In genomic region chr15:42836251-42836650, GRCh38 we compare ENCODE assay signal across 24 cellular contexts.
DNase-seq lines count a peak whose midpoint lies in the region; ATAC-seq, FAIRE-seq and TF ChIP-seq lines count a peak whose summit lies in the region.
"Had no signal": no experiment of that assay in that cellular context is flagged by ENCODE, and none has a peak within 500 bp of the region (broad histone marks: within the 10 kb centered on the region; RNA-seq: fewer than 3 reads in every experiment).

No MANE protein-coding gene starts in this region.

- no peak overlapping the region for H3K27ac ChIP-seq in testis
- H3K27ac ChIP-seq: 22Rv1; BLaER1 treated with 17β-estradiol and CSF1 and Interleukin-3, amounts not matched to agents 10 nM and 100 nM had no signal

- DNase-seq in DMS 273 (lab: John Stamatoyannopoulos, UW; ENCODE audit: unreplicated experiment) (peak; percentile 1), DMS 273 treated with DMSO at 0.1 percent for 48 hours (lab: John Stamatoyannopoulos, UW) (no peak), NCI-H82 treated with DMSO at 0.1 percent for 48 hours (lab: John Stamatoyannopoulos, UW; ENCODE audit: unreplicated experiment) (peak; percentile 26), fibroblast of mammary gland (ENCODE audit: low read depth) (peak; percentile 7), nephron progenitor cell (no peak), GM12891 (ENCODE audit: insufficient read length, low spot score) (no peak), testis (no peak)
- DNase-seq: ACHN; Caco-2; CD4-positive, alpha-beta memory T cell; GDM1; NCI-H187; NCI-H345; NCI-H774; OCI-M1 had no signal

- FAIRE-seq in GM12891 (lab: Jason Lieb, UNC), result no peak
- FAIRE-seq: H1, HTR-8/SVneo, RCC 7860 had no signal

- no peaks in the 10 kb centered on the region for H3K4me1 ChIP-seq in testis
- H3K4me1 ChIP-seq: BLaER1 treated with 17β-estradiol and CSF1 and Interleukin-3, amounts not matched to agents 10 nM and 100 nM; Caco-2 had no signal

- intact Hi-C loops in testis (cut with DNase I; ENCODE audit: low total_unique reads), result no loop called here

- peaks cover 56% of the 10 kb centered on the region for H3K36me3 Mint-ChIP-seq in nephron progenitor cell (ENCODE audit: low read depth)

- no peaks in the 10 kb centered on the region for H3K9me3 ChIP-seq in testis
- H3K9me3 ChIP-seq: BLaER1 treated with 17β-estradiol and CSF1 and Interleukin-3, amounts not matched to agents 10 nM and 100 nM; Caco-2 had no signal

- no peaks in the 10 kb centered on the region for H3K4me1 Mint-ChIP-seq in nephron progenitor cell
- H3K4me1 Mint-ChIP-seq: CD4-positive, alpha-beta memory T cell; IgD-negative memory B cell had no signal

- ATAC-seq in HG03571 (IDR thresholded peaks at IDR 0.05; ENCODE audit: unreplicated experiment), result no peak
- ATAC-seq: HCT116, Right ventricle myocardium inferior had no signal

- peak overlapping the region; percentile 64 for H3K27ac Mint-ChIP-seq in nephron progenitor cell
- H3K27ac Mint-ChIP-seq: CD4-positive, alpha-beta memory T cell; IgD-negative memory B cell had no signal

- no peak for TF ChIP-seq CTCF in fibroblast of mammary gland (conservative IDR thresholded peaks at IDR 0.05; ENCODE audit: control insufficient read depth, insufficient read depth, low read depth, low read length)
- no peak for TF ChIP-seq CTCF in nephron progenitor cell (IDR thresholded peaks at IDR 0.05)
- TF ChIP-seq CTCF in testis (IDR thresholded peaks at IDR 0.05), result no peak

- H3K36me3 ChIP-seq in testis (ENCODE audit: low read depth, missing control alignments), result no peaks in the 10 kb centered on the region

- H3K4me3 Mint-ChIP-seq in nephron progenitor cell, result no peak overlapping the region
- H3K4me3 Mint-ChIP-seq: CD4-positive, alpha-beta memory T cell; IgD-negative memory B cell had no signal

- no peak overlapping the region for H3K4me3 ChIP-seq in fibroblast of mammary gland (ENCODE audit: control insufficient read depth, low read depth, low read length)
- no peak overlapping the region for H3K4me3 ChIP-seq in testis
- H3K4me3 ChIP-seq: BLaER1 treated with 17β-estradiol and CSF1 and Interleukin-3, amounts not matched to agents 10 nM and 100 nM had no signal

- 84 to 100% methylated on average over 1 of the region's 1 CpG for WGBS in testis, 2 donors

- no peaks in the 10 kb centered on the region for H3K27me3 ChIP-seq in testis
- H3K27me3 ChIP-seq: BLaER1 treated with 17β-estradiol and CSF1 and Interleukin-3, amounts not matched to agents 10 nM and 100 nM had no signal

- no peak for TF ChIP-seq POLR2A in GM12891 (IDR thresholded peaks at IDR 0.05; ENCODE audit: low read depth, low read length)
- no peak for TF ChIP-seq POLR2A in testis (IDR thresholded peaks at IDR 0.05)

- H3K27me3 Mint-ChIP-seq in nephron progenitor cell (ENCODE audit: low read depth, poor library complexity), result no peaks in the 10 kb centered on the region
- H3K27me3 Mint-ChIP-seq: CD4-positive, alpha-beta memory T cell; IgD-negative memory B cell had no signal

- H3K9me3 Mint-ChIP-seq in nephron progenitor cell, result peaks cover 6% of the 10 kb centered on the region
- H3K9me3 Mint-ChIP-seq: CD4-positive, alpha-beta memory T cell; IgD-negative memory B cell had no signal

TF ChIP-seq in GM12891, 5 proteins besides CTCF, POLR2A, EP300 and RAD21:
- TF ChIP-seq POLR2AphosphoS5 (IDR thresholded peaks at IDR 0.05; ENCODE audit: low read depth, low read length), result no peak
- TF ChIP-seq SPI1 (IDR thresholded peaks at IDR 0.05; ENCODE audit: low read depth, low read length), result no peak
- TF ChIP-seq PAX5 (IDR thresholded peaks at IDR 0.05; ENCODE audit: insufficient read depth, low read length, severe bottlenecking), result no peak
- TF ChIP-seq TAF1 (IDR thresholded peaks at IDR 0.05; ENCODE audit: low read depth, low read length), result no peak
- no peak for TF ChIP-seq POU2F2 (IDR thresholded peaks at IDR 0.05; ENCODE audit: low read depth, low read length)
TF ChIP-seq in GM12891: peak in this region for 0.

Comparison
In these comparisons a context has a peak if more than half of its experiments do, and no peak if none do; other contexts are left out.
1. DNase-seq: peak in DMS 273 (single experiment), NCI-H82 treated with DMSO at 0.1 percent for 48 hours (single experiment) and fibroblast of mammary gland (single experiment); none in DMS 273 treated with DMSO at 0.1 percent for 48 hours (single experiment), nephron progenitor cell (single experiment), GM12891 (single experiment) and testis (single experiment).